Comparison of ENCODE assay signal across 8 cellular contexts in the genomic region with DNA sequence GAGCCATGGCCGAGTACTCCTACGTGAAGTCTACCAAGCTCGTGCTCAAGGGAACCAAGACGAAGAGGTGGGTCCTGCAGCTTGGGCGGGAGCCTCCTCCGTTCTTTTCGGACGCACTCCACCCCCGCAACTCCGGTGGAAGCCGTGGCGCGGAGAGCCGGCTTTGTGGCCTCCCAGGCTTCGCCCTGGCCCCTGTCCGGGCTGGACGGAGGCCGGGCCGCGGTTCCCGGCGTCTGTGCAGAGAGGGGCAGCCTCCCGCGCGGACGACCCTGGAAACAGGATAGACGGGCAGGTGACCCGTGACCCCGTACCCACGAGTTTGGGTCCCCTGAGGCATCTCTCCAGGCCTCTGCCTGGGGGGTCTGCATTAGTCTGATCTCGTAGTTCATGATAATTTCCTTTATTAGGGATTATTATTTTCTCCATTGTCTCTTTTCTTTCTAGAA. TPM values are rescaled to one million over a fixed set of nuclear protein-coding genes. Genes with fewer than 3 reads are reported as not detected.
DNase-seq lines count a peak whose midpoint lies in the region; ATAC-seq, FAIRE-seq and TF ChIP-seq lines count a peak whose summit lies in the region.

No MANE protein-coding gene starts in this region.

- H3K27ac ChIP-seq in HepG2 (ENCODE audit: extremely low read length, insufficient read depth, low read length) = peak overlapping the region; percentile 85

- WGBS in HepG2 (ENCODE audit: low lambda C conversion rate) = 12% methylated on average over 13 of the region's 31 CpGs

- peaks cover 8% of the 10 kb centered on the region for H3K79me2 ChIP-seq in HepG2 (ENCODE audit: insufficient read depth, low read length)

- BruUV-seq in HepG2 (replicated peaks; lab: Mats Ljungman, UMichigan) = TSS peak; percentile 76

- H3K27me3 Mint-ChIP-seq in activated T-cell treated with anti-CD3 and anti-CD28 coated beads, Interleukin-2, amount 50 U/mL, for 24 hours = no peaks in the 10 kb centered on the region
- H3K27me3 Mint-ChIP-seq in type B pancreatic cell = no peaks in the 10 kb centered on the region

- H2AFZ ChIP-seq in HepG2 (ENCODE audit: low read length) = no peak overlapping the region

- H4K20me1 ChIP-seq in HepG2 (ENCODE audit: insufficient read depth, low read length) = no peaks in the 10 kb centered on the region

- CTCF ChIA-PET in HepG2 (lab: Yijun Ruan, JAX; ENCODE audit: low intra/inter-chr PET ratio, low total read pairs) = no interaction called here

- H3K4me1 Mint-ChIP-seq in activated T-cell treated with anti-CD3 and anti-CD28 coated beads, Interleukin-2, amount 50 U/mL, for 24 hours (ENCODE audit: low read depth) = peaks cover 62% of the 10 kb centered on the region
- H3K4me1 Mint-ChIP-seq in type B pancreatic cell (ENCODE audit: unreplicated experiment) = peaks cover 20% of the 10 kb centered on the region

- peak overlapping the region; percentile 93 for H3K9ac ChIP-seq in adipocyte (ENCODE audit: low read length)
- H3K9ac ChIP-seq in HepG2 (ENCODE audit: insufficient read depth, low read depth, low read length) = peak overlapping the region; percentile 83

- POLR2A ChIA-PET in HepG2 (lab: Yijun Ruan, JAX) = interaction anchor here (0.8 kb wide), 1 partner anchor 8 kb away, joined by 4 read pairs; no protein-coding TSS in a partner anchor

- FAIRE-seq in HepG2 (lab: Jason Lieb, UNC) = no peak

- H3K4me3 Mint-ChIP-seq in activated T-cell treated with anti-CD3 and anti-CD28 coated beads, Interleukin-2, amount 50 U/mL, for 24 hours = peak overlapping the region; percentile 87
- H3K4me3 Mint-ChIP-seq in type B pancreatic cell = peak overlapping the region; percentile 96

- peaks cover 11% of the 10 kb centered on the region for H3K9me3 Mint-ChIP-seq in activated T-cell treated with anti-CD3 and anti-CD28 coated beads, Interleukin-2, amount 50 U/mL, for 24 hours
- H3K9me3 Mint-ChIP-seq in type B pancreatic cell = peaks cover 17% of the 10 kb centered on the region

- peaks cover 15% of the 10 kb centered on the region for H3K4me1 ChIP-seq in adipocyte (ENCODE audit: control insufficient read depth, insufficient read depth, low read length)
- H3K4me1 ChIP-seq in HepG2 (ENCODE audit: insufficient read depth, low read length) = peaks cover 15% of the 10 kb centered on the region

- H3K4me3 ChIP-seq in adipocyte (ENCODE audit: low read length) (peak overlapping the region; percentile 99), HepG2 (replicated peaks in 1 of 3; ENCODE audit: insufficient read depth in 1 of 3, low read depth in 2 of 3, low read length in 3 of 3) (peak overlapping the region; percentile 82 to 90 (median 88))

- TF ChIP-seq EP300 in HepG2 (IDR thresholded peaks at IDR 0.05; ENCODE audit: low read depth in 2 of 2, low read length in 2 of 2) (no peak), HepG2 (CRISPR knock-in tag; IDR thresholded peaks at IDR 0.05; ENCODE audit: borderline replicate concordance) (no peak)

- intact Hi-C loops in HepG2 (cut with micrococcal nuclease; ENCODE audit: unreplicated experiment) = no loop called here

- no peak for TF ChIP-seq POLR2A in HepG2 (IDR thresholded peaks at IDR 0.05; ENCODE audit: insufficient read depth in 1 of 2, low read depth in 2 of 2, low read length in 2 of 2)

- H3K36me3 Mint-ChIP-seq in activated T-cell treated with anti-CD3 and anti-CD28 coated beads, Interleukin-2, amount 50 U/mL, for 24 hours (ENCODE audit: low read depth) = peaks cover 65% of the 10 kb centered on the region
- peaks cover 20% of the 10 kb centered on the region for H3K36me3 Mint-ChIP-seq in type B pancreatic cell

- TF ChIP-seq CTCF in HepG2 (CRISPR knock-in tag; IDR thresholded peaks at IDR 0.05) (no peak), type B pancreatic cell (conservative IDR thresholded peaks at IDR 0.05) (no peak)

- H3K9me3 ChIP-seq in adipocyte (ENCODE audit: control insufficient read depth, low read length) = no peaks in the 10 kb centered on the region
- H3K9me3 ChIP-seq in HepG2 (ENCODE audit: low read length) = peaks cover 4% of the 10 kb centered on the region; the same call in 1 of the 2 replicates

- peak; percentile 71 for ATAC-seq in HepG2
- ATAC-seq in HG02798 (IDR thresholded peaks at IDR 0.05; ENCODE audit: poor library complexity, unreplicated experiment) = no peak

- in situ Hi-C loops in HepG2 (cut with HindIII; ENCODE audit: extremely low pct_ligation_motif_present, low pct_unique_long_range_greater_than_20kb) = no loop called here

- peak overlapping the region; percentile 64 for H3K4me2 ChIP-seq in HepG2 (ENCODE audit: low read depth, low read length)

- H3K36me3 ChIP-seq in adipocyte (ENCODE audit: control insufficient read depth, insufficient read depth, low read length, severe bottlenecking) (peaks cover 3% of the 10 kb centered on the region), HepG2 (replicated peaks in 1 of 2; ENCODE audit: control insufficient read depth in 1 of 2, insufficient read depth in 2 of 2, low read length in 2 of 2) (no peaks in the 10 kb centered on the region)

- TF ChIP-seq RAD21 in HepG2 (CRISPR knock-in tag; IDR thresholded peaks at IDR 0.05) = no peak

- H3K27me3 ChIP-seq in adipocyte (replicated peaks; ENCODE audit: control insufficient read depth, insufficient read depth, low read length) (no peaks in the 10 kb centered on the region), HepG2 (ENCODE audit: control insufficient read depth in 1 of 2, insufficient read depth in 2 of 2, low read length in 2 of 2) (no peaks in the 10 kb centered on the region)

- no peak for DNase-seq in activated T-cell treated with anti-CD3 and anti-CD28 coated beads, Interleukin-2, amount 50 U/mL, for 24 hours
- DNase-seq in activated T-cell treated with anti-CD3 and anti-CD28 coated beads, Interleukin-2, amount 50 U/mL, for 1 hour = no peak
- DNase-seq in adipocyte (ENCODE audit: low read depth) (no peak), HepG2 (ENCODE audit: low spot score) (no peak), type B pancreatic cell (ENCODE audit: extremely low spot score, unreplicated experiment) (no peak), NCI-H2107 treated with DMSO at 0.1 percent for 48 hours (lab: John Stamatoyannopoulos, UW; ENCODE audit: unreplicated experiment) (no peak)
- DNase-seq in stimulated activated CD4-positive, alpha-beta T cell treated with anti-CD3 and anti-CD28 coated beads, Interleukin-15, amount 100 ng/mL, for 24 hours = no peak

- peak overlapping the region; percentile 96 for H3K27ac Mint-ChIP-seq in activated T-cell treated with anti-CD3 and anti-CD28 coated beads, Interleukin-2, amount 50 U/mL, for 24 hours
- peak overlapping the region; percentile 94 for H3K27ac Mint-ChIP-seq in type B pancreatic cell

TF ChIP-seq in HepG2, 621 proteins besides CTCF, POLR2A, EP300 and RAD21 (continues in another document):
- TF ChIP-seq ZC3H13 (CRISPR knock-in tag; IDR thresholded peaks at IDR 0.05) = peak; percentile 43; the same call in 1 of the 2 replicates
- 0 out of 2 replicates have a peak, but pooled peaks have one; percentile 4 for TF ChIP-seq ZNF292 (CRISPR knock-in tag; IDR thresholded peaks at IDR 0.05; ENCODE audit: borderline replicate concordance, low read depth)
- 0 out of 2 replicates have a peak, but pooled peaks have one; percentile 18 for TF ChIP-seq REL (CRISPR knock-in tag; conservative IDR thresholded peaks at IDR 0.05)
- TF ChIP-seq MTA1 (CRISPR knock-in tag; IDR thresholded peaks at IDR 0.05; ENCODE audit: borderline replicate concordance) = no peak
- TF ChIP-seq TOE1 (CRISPR knock-in tag; IDR thresholded peaks at IDR 0.05) = no peak

RNA-seq across cellular contexts. Expression of a gene that starts 0.4 kb away (rescaled TPM):
- total RNA-seq in HepG2 (2016; rRNA removed; fragmentation: Illumina TruSeq; extraction: Trizol) = 42.6 and 58.3 TPM in 2 replicates
- 8.8 and 10.0 TPM in 2 replicates for total RNA-seq in HepG2 (2016; cell fraction: cytosol; rRNA removed; fragmentation: Illumina TruSeq; extraction: Trizol; ENCODE audit: low read depth)
- total RNA-seq in HepG2 (2016; cell fraction: insoluble cytoplasmic fraction; rRNA removed; fragmentation: Illumina TruSeq; extraction: Trizol) = 43.8 and 57.5 TPM in 2 replicates
- total RNA-seq in HepG2 (2016; cell fraction: membrane; rRNA removed; fragmentation: Illumina TruSeq; extraction: Trizol) = 8.2 and 10.8 TPM in 2 replicates
- total RNA-seq in HepG2 (2016; cell fraction: nucleus; rRNA removed; fragmentation: Illumina TruSeq; extraction: Trizol) = 23.9 and 27.4 TPM in 2 replicates
- polyA plus RNA-seq in HepG2 (2011; rRNA removed) = 4.8 and 5.7 TPM in 2 replicates
- polyA plus RNA-seq in HepG2 (2011; cell fraction: cytosol; rRNA removed) = 3.3 and 5.0 TPM in 2 replicates
- 3.0 and 3.5 TPM in 2 replicates for polyA plus RNA-seq in HepG2 (2011; cell fraction: nucleus; rRNA removed)
- polyA plus RNA-seq in HepG2 (2012) = 15.8 and 23.7 TPM in 2 replicates
- 8.2 and 9.7 TPM in 2 replicates for polyA plus RNA-seq in HepG2 (2016; cell fraction: cytosol; fragmentation: Illumina TruSeq; extraction: Trizol; ENCODE audit: low read depth)
- polyA plus RNA-seq in HepG2 (2016; cell fraction: insoluble cytoplasmic fraction; fragmentation: Illumina TruSeq; extraction: Trizol; ENCODE audit: low read depth) = 50.6 and 51.6 TPM in 2 replicates
- polyA plus RNA-seq in HepG2 (2016; cell fraction: membrane; fragmentation: Illumina TruSeq; extraction: Trizol; ENCODE audit: low read depth) = 7.7 and 8.3 TPM in 2 replicates
- polyA plus RNA-seq in HepG2 (2016; cell fraction: nucleus; fragmentation: Illumina TruSeq; extraction: Trizol; ENCODE audit: insufficient read depth, low read depth) = 29.3 and 30.7 TPM in 2 replicates
- polyA minus RNA-seq in HepG2 (2011; rRNA and poly(A)+ RNA removed; ENCODE audit: low replicate concordance) = 2.7 and 4.9 TPM in 2 replicates
- 3.6 and 4.3 TPM in 2 replicates for polyA minus RNA-seq in HepG2 (2011; cell fraction: cytosol; rRNA and poly(A)+ RNA removed)
- polyA minus RNA-seq in HepG2 (2011; cell fraction: nucleus; rRNA and poly(A)+ RNA removed) = 9.3 and 15.2 TPM in 2 replicates
- 30.1 and 42.3 TPM in 2 replicates for total RNA-seq in type B pancreatic cell (ENCODE audit: low replicate concordance)
